In genomic region chr1:228457017-228457395, GRCh38 we compare ENCODE assay signal across 1 cellular context.
A peak's percentile ranks its signal among the peaks of the same experiment; 100 is the strongest.
TF ChIP-seq lines count a peak whose summit lies in the region.

No MANE protein-coding gene starts in this region.

TF ChIP-seq in GM12878, 131 proteins besides CTCF, POLR2A, EP300 and RAD21:
- TF ChIP-seq HDAC6 (IDR thresholded peaks at IDR 0.05; ENCODE audit: unreplicated experiment), result no peak
- TF ChIP-seq RFX5 (IDR thresholded peaks at IDR 0.05; ENCODE audit: low read depth, low read length), result no peak
- no peak for TF ChIP-seq ZBTB33 (IDR thresholded peaks at IDR 0.05)
- TF ChIP-seq ZSCAN29 (IDR thresholded peaks at IDR 0.05), result no peak
- no peak for TF ChIP-seq ZNF384 (IDR thresholded peaks at IDR 0.05; ENCODE audit: borderline replicate concordance, low read depth, low read length)
- TF ChIP-seq BCL3 (IDR thresholded peaks at IDR 0.05; ENCODE audit: borderline replicate concordance, insufficient read depth, low read depth, low read length, poor library complexity, severe bottlenecking), result no peak
- TF ChIP-seq ZNF207 (IDR thresholded peaks at IDR 0.05; ENCODE audit: borderline replicate concordance), result no peak
- no peak for TF ChIP-seq SIN3A (IDR thresholded peaks at IDR 0.05; ENCODE audit: low read depth, low read length)
- TF ChIP-seq EZH2 (IDR thresholded peaks at IDR 0.05; ENCODE audit: borderline replicate concordance, control insufficient read depth, low read depth, low read length), result no peak
- no peak for TF ChIP-seq ZBTB11 (CRISPR knock-in tag; IDR thresholded peaks at IDR 0.05)
- 0 out of 2 replicates have a peak, but pooled peaks have one; percentile 9 for TF ChIP-seq SMAD5 (IDR thresholded peaks at IDR 0.05; ENCODE audit: low read depth)
- TF ChIP-seq SREBF1 (IDR thresholded peaks at IDR 0.05; ENCODE audit: low read length), result no peak
- TF ChIP-seq ASH2L (IDR thresholded peaks at IDR 0.05; ENCODE audit: borderline replicate concordance, low read depth), result no peak
- TF ChIP-seq STAT1 (conservative IDR thresholded peaks at IDR 0.05), result 0 out of 2 replicates have a peak, but pooled peaks have one; percentile 9
- TF ChIP-seq PRDM15 (CRISPR knock-in tag; IDR thresholded peaks at IDR 0.05), result no peak
- no peak for TF ChIP-seq RELA (IDR thresholded peaks at IDR 0.05; ENCODE audit: borderline replicate concordance, partially characterized antibody)
- 0 out of 2 replicates have a peak, but pooled peaks have one; percentile 10 for TF ChIP-seq KAT2A (conservative IDR thresholded peaks at IDR 0.05; ENCODE audit: control insufficient read depth, low read depth, low read length)
- TF ChIP-seq ZZZ3 (IDR thresholded peaks at IDR 0.05; ENCODE audit: control insufficient read depth, insufficient read length, low read depth), result no peak
- no peak for TF ChIP-seq SP1 (IDR thresholded peaks at IDR 0.05; ENCODE audit: low read depth, low read length)
